In the genomic region with DNA sequence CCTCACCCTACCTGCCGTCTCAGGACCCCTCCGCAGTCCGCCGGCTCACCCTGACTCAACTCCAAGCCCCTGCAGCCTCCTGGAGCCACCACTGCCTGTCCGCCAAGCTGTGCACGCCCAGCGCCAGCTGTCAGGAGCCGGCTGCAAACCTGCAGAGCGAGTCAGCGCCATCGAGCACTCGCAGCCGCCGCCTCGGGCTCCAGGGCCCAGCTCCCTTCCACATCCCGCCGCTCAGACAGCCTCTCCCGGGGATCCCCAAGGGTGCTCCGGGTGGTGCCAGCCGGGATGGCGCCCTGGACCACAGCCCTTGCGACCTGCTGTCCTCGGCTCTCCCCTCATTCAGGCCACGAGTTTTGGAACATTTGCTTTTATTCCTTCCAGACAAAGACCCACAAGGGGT, we compare ENCODE assay signal across 10 cellular contexts. TPM values are rescaled to one million over a fixed set of nuclear protein-coding genes. Genes with fewer than 3 reads are reported as not detected.
DNase-seq lines count a peak whose midpoint lies in the region; ATAC-seq, FAIRE-seq and TF ChIP-seq lines count a peak whose summit lies in the region.
"Had no signal": no experiment of that assay in that cellular context is flagged by ENCODE, and none has a peak within 500 bp of the region (broad histone marks: within the 10 kb centered on the region; RNA-seq: fewer than 3 reads in every experiment).

No MANE protein-coding gene starts in this region.

- H3K36me3 Mint-ChIP-seq in CD8-positive, alpha-beta T cell = no peaks in the 10 kb centered on the region
- H3K36me3 Mint-ChIP-seq in astrocyte (ENCODE audit: low read depth, unreplicated experiment) (no peaks in the 10 kb centered on the region), type B pancreatic cell (no peaks in the 10 kb centered on the region)

- no peak overlapping the region for H3K9ac ChIP-seq in astrocyte (ENCODE audit: low read length)

- H3K4me3 Mint-ChIP-seq in CD8-positive, alpha-beta T cell = peak overlapping the region; percentile 35
- H3K4me3 Mint-ChIP-seq in astrocyte (ENCODE audit: unreplicated experiment) = no peak overlapping the region
- no peak overlapping the region for H3K4me3 Mint-ChIP-seq in type B pancreatic cell

- DNase-seq in CD8-positive, alpha-beta T cell = no peak
- DNase-seq in LHCN-M2 (ENCODE audit: low read depth) (peak; percentile 56), astrocyte (ENCODE audit: low read depth) (no peak), myocyte (ENCODE audit: low read depth) (peak; percentile 67), type B pancreatic cell (ENCODE audit: extremely low spot score, unreplicated experiment) (no peak), KG1 (lab: John Stamatoyannopoulos, UW) (no peak)
- DNase-seq in activated effector memory CD4-positive, alpha-beta T cell treated with Interleukin-2 at 50 U/mL for 16 hours = no peak
- DNase-seq: activated CD8-positive, alpha-beta memory T cell treated with anti-CD3 and anti-CD28 coated beads, Interleukin-2, amount 50 U/mL, for 4 hours had no signal

- H3K27me3 ChIP-seq in CD8-positive, alpha-beta T cell (ENCODE audit: insufficient read depth, low read length) = peaks cover 6% of the 10 kb centered on the region
- H3K27me3 ChIP-seq in astrocyte (ENCODE audit: insufficient read depth, low read length) = no peaks in the 10 kb centered on the region

- H3K4me2 ChIP-seq in astrocyte (ENCODE audit: low read length) = peak overlapping the region; percentile 68

- CTCF ChIA-PET in CD8-positive, alpha-beta T cell (lab: Charles Lee) = no interaction called here

- H3K36me3 ChIP-seq in CD8-positive, alpha-beta T cell (ENCODE audit: insufficient read depth, low read length) = no peaks in the 10 kb centered on the region
- H3K36me3 ChIP-seq in astrocyte (ENCODE audit: insufficient read depth, low read length) = no peaks in the 10 kb centered on the region

- intact Hi-C loops in CD8-positive, alpha-beta T cell (cut with DNase I, micrococcal nuclease) = no loop called here

- no peak overlapping the region for H3K27ac Mint-ChIP-seq in CD8-positive, alpha-beta T cell
- no peak overlapping the region for H3K27ac Mint-ChIP-seq in astrocyte (ENCODE audit: unreplicated experiment)
- H3K27ac Mint-ChIP-seq in type B pancreatic cell = no peak overlapping the region

- H3K4me3 ChIP-seq in CD8-positive, alpha-beta T cell (ENCODE audit: low read depth, low read length) = no peak overlapping the region
- H3K4me3 ChIP-seq in astrocyte (ENCODE audit: insufficient read depth, low read depth, low read length) = no peak overlapping the region

- H3K9me3 ChIP-seq in CD8-positive, alpha-beta T cell (ENCODE audit: low read length) = no peaks in the 10 kb centered on the region
- H3K9me3 ChIP-seq in astrocyte (ENCODE audit: insufficient read depth, low read depth, low read length) = no peaks in the 10 kb centered on the region

- H3K4me1 Mint-ChIP-seq in CD8-positive, alpha-beta T cell (ENCODE audit: low read depth) = peaks cover 17% of the 10 kb centered on the region
- H3K4me1 Mint-ChIP-seq in astrocyte (ENCODE audit: low read depth, unreplicated experiment) = peaks cover 15% of the 10 kb centered on the region
- peaks cover 18% of the 10 kb centered on the region for H3K4me1 Mint-ChIP-seq in type B pancreatic cell (ENCODE audit: unreplicated experiment)

- ATAC-seq in CD8-positive, alpha-beta T cell = no peak
- ATAC-seq in HG02610 (IDR thresholded peaks at IDR 0.05; ENCODE audit: unreplicated experiment) = no peak

- POLR2A ChIA-PET in CD8-positive, alpha-beta T cell (lab: Charles Lee) = interaction anchor here (1.0 kb wide), 1 partner anchor 132 kb away, joined by 11 read pairs; no protein-coding TSS in a partner anchor

- H3K79me2 ChIP-seq in astrocyte (ENCODE audit: insufficient read depth, low read length) = no peaks in the 10 kb centered on the region

- H3K27me3 Mint-ChIP-seq in CD8-positive, alpha-beta T cell (ENCODE audit: low read depth) = peaks cover 32% of the 10 kb centered on the region
- H3K27me3 Mint-ChIP-seq in astrocyte (ENCODE audit: low read depth, unreplicated experiment) (peaks cover 7% of the 10 kb centered on the region), type B pancreatic cell (peaks cover 24% of the 10 kb centered on the region)

- H4K20me1 ChIP-seq in astrocyte (ENCODE audit: insufficient read depth, low read length) = no peaks in the 10 kb centered on the region

- H2AFZ ChIP-seq in astrocyte (ENCODE audit: low read depth, low read length) = peak overlapping the region; percentile 54

- H3K4me1 ChIP-seq in CD8-positive, alpha-beta T cell (ENCODE audit: insufficient read depth, low read length) = peaks cover 9% of the 10 kb centered on the region
- peaks cover 8% of the 10 kb centered on the region for H3K4me1 ChIP-seq in astrocyte (ENCODE audit: insufficient read depth, low read length)

- H3K27ac ChIP-seq in CD8-positive, alpha-beta T cell (ENCODE audit: low read depth, low read length) = no peak overlapping the region
- no peak overlapping the region for H3K27ac ChIP-seq in astrocyte (ENCODE audit: low read depth, low read length)

- H3K9me3 Mint-ChIP-seq in CD8-positive, alpha-beta T cell = no peaks in the 10 kb centered on the region
- H3K9me3 Mint-ChIP-seq in astrocyte (ENCODE audit: unreplicated experiment) = no peaks in the 10 kb centered on the region
- H3K9me3 Mint-ChIP-seq in type B pancreatic cell = no peaks in the 10 kb centered on the region

- no peak for TF ChIP-seq CTCF in CD8-positive, alpha-beta T cell (IDR thresholded peaks at IDR 0.05)
- TF ChIP-seq CTCF in astrocyte (IDR thresholded peaks at IDR 0.05; ENCODE audit: insufficient read depth, low read depth, low read length) = no peak
- no peak for TF ChIP-seq CTCF in type B pancreatic cell (conservative IDR thresholded peaks at IDR 0.05)

- no peak for FAIRE-seq in astrocyte (lab: Jason Lieb, UNC)

RNA-seq across cellular contexts. Expression of a gene that starts 4.2 kb away (rescaled TPM):
- total RNA-seq in CD8-positive, alpha-beta T cell = under 1 TPM; 0.67 to 0.79 TPM
- total RNA-seq in LHCN-M2 (2014; rRNA removed) (0.34 and 0.38 TPM in 2 replicates), astrocyte (not detected in 2 replicates), myocyte (678 and 849 TPM in 2 replicates), type B pancreatic cell (ENCODE audit: low replicate concordance) (2.1 TPM in 1 of 2 replicates, not detected in the other)
- polyA plus RNA-seq in LHCN-M2 (2012) = 0.73 TPM
- polyA plus RNA-seq in myocyte (2012) = 383 TPM
- total RNA-seq: HT1080 had no signal

RNA-seq across cellular contexts. Expression of a gene that starts 10.4 kb away (rescaled TPM):
- under 1 TPM in 1 of 2 experiments, not detected in 1; 0.60 TPM for total RNA-seq in CD8-positive, alpha-beta T cell
- 235 and 279 TPM in 2 replicates for total RNA-seq in LHCN-M2 (2014; rRNA removed)
- polyA plus RNA-seq in LHCN-M2 (2012) = 104 TPM
- 6.2 and 12.3 TPM in 2 replicates for total RNA-seq in astrocyte
- 1.8 and 2.4 TPM in 2 replicates for total RNA-seq in myocyte
- polyA plus RNA-seq in myocyte (2012) = 0.67 TPM
- 46.4 and 136 TPM in 2 replicates for total RNA-seq in type B pancreatic cell (ENCODE audit: low replicate concordance)

RNA-seq across cellular contexts. Expression of a gene that starts 10.7 kb away (rescaled TPM):
- total RNA-seq in CD8-positive, alpha-beta T cell = under 1 TPM; 0.46 to 0.50 TPM
- total RNA-seq in LHCN-M2 (2014; rRNA removed) (75.8 and 80.3 TPM in 2 replicates), astrocyte (13.3 and 14.2 TPM in 2 replicates), myocyte (131 and 161 TPM in 2 replicates), type B pancreatic cell (ENCODE audit: low replicate concordance) (12.2 and 16.4 TPM in 2 replicates)
- 32.1 TPM for polyA plus RNA-seq in LHCN-M2 (2012)
- polyA plus RNA-seq in myocyte (2012) = 48.1 TPM

RNA-seq across cellular contexts. Expression of a gene that starts 31.1 kb away (rescaled TPM):
- total RNA-seq in CD8-positive, alpha-beta T cell = 10 to 100 TPM; 10.5 to 12.1 TPM
- total RNA-seq in LHCN-M2 (2014; rRNA removed) (22.9 and 35.5 TPM in 2 replicates), astrocyte (28.1 and 28.7 TPM in 2 replicates), myocyte (27.1 and 31.6 TPM in 2 replicates), type B pancreatic cell (ENCODE audit: low replicate concordance) (26.5 and 32.9 TPM in 2 replicates)
- 47.5 TPM for polyA plus RNA-seq in LHCN-M2 (2012)
- 47.2 TPM for polyA plus RNA-seq in myocyte (2012)

RNA-seq across cellular contexts. Expression of a gene that starts 31.2 kb away (rescaled TPM):
- total RNA-seq in CD8-positive, alpha-beta T cell = not detected
- total RNA-seq in LHCN-M2 (2014; rRNA removed) = 0.51 and 0.75 TPM in 2 replicates
- 2.6 TPM for polyA plus RNA-seq in LHCN-M2 (2012)
- total RNA-seq in astrocyte = 2.0 and 2.2 TPM in 2 replicates
- total RNA-seq in myocyte = 0.24 and 1.8 TPM in 2 replicates
- 4.5 TPM for polyA plus RNA-seq in myocyte (2012)
- total RNA-seq in type B pancreatic cell (ENCODE audit: low replicate concordance) = not detected in 2 replicates

Comparison
In these comparisons a context has a peak if more than half of its experiments do, and no peak if none do; other contexts are left out.
1. DNase-seq: peak in LHCN-M2 (single experiment) and myocyte (single experiment); none in CD8-positive, alpha-beta T cell (0 of 7), astrocyte (single experiment), type B pancreatic cell (single experiment), activated effector memory CD4-positive, alpha-beta T cell treated with Interleukin-2 at 50 U/mL for 16 hours (single experiment) and KG1 (single experiment).
2. RNA of a gene that starts 4.2 kb away (total RNA-seq): 678 to 849 TPM in myocyte; 2.1 TPM in type B pancreatic cell, 0.67 to 0.79 TPM in CD8-positive, alpha-beta T cell, 0.34 to 0.38 TPM in LHCN-M2 and not detected in astrocyte; every median in the first group is over 100 times any median in the second.